1 cellular context compared by ENCODE assay signal in the genomic region with DNA sequence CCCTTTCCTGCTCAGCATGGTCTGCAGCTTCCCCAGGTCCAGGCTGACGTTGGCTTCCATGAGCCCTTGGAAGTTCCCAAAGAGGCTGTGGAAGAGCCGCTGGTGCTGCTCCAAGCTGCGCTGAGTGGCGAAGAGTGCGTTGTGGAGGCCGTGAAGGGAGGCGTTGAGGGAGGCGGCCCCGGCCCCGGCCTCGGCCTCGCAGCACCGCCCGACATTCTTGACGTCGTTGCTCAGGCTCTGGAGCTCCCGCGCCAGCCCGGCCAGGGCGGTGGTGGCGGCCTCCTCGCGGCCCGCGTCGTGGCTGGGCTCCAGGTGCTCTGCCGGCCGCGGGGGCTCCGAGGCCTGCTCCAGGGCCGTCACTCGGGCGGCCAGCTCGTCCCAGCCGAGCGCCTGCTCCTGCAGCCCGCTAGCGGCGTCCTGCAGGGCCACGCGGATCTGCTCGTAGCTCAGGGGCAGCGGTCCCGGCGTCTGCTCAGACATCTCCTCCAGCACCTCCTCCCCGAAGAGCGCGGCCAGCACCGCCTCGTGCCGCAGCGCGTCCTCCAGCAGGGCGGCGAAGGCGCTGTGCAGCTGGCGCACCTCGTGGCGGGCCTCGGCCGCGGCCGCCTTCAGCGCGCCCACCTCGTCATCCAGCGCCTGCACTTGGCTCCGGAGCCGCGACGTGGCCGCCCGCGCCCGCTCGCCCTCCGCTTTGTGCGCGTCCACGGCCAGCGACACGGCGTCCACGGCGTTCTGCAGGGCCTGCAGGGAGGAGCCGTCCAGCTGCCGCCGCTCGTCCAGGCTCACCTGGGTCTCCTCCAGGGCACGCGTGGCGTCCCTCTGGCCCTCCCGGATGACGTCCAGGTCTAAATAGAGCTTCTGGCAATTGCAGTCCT.
TF ChIP-seq lines count a peak whose summit lies in the region.

No MANE protein-coding gene starts in this region.

TF ChIP-seq in IMR-90, 13 proteins besides CTCF, POLR2A, EP300 and RAD21 (continued from another document):
- TF ChIP-seq, protein P1, sequence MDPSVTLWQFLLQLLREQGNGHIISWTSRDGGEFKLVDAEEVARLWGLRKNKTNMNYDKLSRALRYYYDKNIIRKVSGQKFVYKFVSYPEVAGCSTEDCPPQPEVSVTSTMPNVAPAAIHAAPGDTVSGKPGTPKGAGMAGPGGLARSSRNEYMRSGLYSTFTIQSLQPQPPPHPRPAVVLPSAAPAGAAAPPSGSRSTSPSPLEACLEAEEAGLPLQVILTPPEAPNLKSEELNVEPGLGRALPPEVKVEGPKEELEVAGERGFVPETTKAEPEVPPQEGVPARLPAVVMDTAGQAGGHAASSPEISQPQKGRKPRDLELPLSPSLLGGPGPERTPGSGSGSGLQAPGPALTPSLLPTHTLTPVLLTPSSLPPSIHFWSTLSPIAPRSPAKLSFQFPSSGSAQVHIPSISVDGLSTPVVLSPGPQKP (IDR thresholded peaks at IDR 0.05; ENCODE audit: borderline replicate concordance, low read depth, low read length), result no peak
- TF ChIP-seq SMC3 (IDR thresholded peaks at IDR 0.05; ENCODE audit: low read depth, low read length) (no peak), RCOR1 (IDR thresholded peaks at IDR 0.05; ENCODE audit: insufficient replicate concordance, low read length) (no peak), MAFK (IDR thresholded peaks at IDR 0.05; ENCODE audit: low read depth, low read length) (no peak), BHLHE40 (IDR thresholded peaks at IDR 0.05; ENCODE audit: low read depth, low read length) (no peak), FOS (IDR thresholded peaks at IDR 0.05; ENCODE audit: low read depth, low read length) (no peak), MAZ (IDR thresholded peaks at IDR 0.05; ENCODE audit: borderline replicate concordance, low read depth, low read length) (no peak), MXI1 (IDR thresholded peaks at IDR 0.05; ENCODE audit: borderline replicate concordance, low read depth, low read length) (no peak), NFE2L2 (IDR thresholded peaks at IDR 0.05; ENCODE audit: low read depth, low read length) (no peak), RFX5 (IDR thresholded peaks at IDR 0.05; ENCODE audit: low read depth, low read length) (no peak), CHD1 (IDR thresholded peaks at IDR 0.05; ENCODE audit: low read depth, low read length) (no peak)
- TF ChIP-seq, protein P2, sequence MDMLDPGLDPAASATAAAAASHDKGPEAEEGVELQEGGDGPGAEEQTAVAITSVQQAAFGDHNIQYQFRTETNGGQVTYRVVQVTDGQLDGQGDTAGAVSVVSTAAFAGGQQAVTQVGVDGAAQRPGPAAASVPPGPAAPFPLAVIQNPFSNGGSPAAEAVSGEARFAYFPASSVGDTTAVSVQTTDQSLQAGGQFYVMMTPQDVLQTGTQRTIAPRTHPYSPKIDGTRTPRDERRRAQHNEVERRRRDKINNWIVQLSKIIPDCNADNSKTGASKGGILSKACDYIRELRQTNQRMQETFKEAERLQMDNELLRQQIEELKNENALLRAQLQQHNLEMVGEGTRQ (IDR thresholded peaks at IDR 0.05; ENCODE audit: low read depth, low read length), result no peak
